Comparison of ENCODE assay signal across 1 cellular context in the genomic region with DNA sequence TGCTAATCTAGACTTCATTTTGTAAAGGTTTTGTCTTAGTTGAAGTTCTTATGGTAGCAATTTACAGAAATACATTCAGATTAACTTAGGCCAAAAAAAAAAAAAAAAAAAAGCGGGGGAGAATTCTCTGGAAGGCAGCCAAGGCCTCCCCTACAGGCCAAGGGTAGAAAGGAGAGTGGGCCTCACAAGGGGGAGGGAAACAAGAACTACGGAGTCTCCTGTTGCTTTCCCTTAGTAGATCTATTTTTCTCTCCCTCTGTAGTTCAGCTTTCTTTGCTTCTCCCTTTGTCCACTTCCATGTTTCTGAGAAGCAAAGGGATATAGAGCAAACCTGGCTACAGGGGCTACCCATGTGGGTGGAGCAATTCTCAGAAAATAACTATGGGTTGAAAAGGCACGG.
TF ChIP-seq lines count a peak whose summit lies in the region.

No MANE protein-coding gene starts in this region.

TF ChIP-seq in K562, 482 proteins besides CTCF, POLR2A, EP300 and RAD21 (continued from another document and continues in another):
- TF ChIP-seq, protein P1, sequence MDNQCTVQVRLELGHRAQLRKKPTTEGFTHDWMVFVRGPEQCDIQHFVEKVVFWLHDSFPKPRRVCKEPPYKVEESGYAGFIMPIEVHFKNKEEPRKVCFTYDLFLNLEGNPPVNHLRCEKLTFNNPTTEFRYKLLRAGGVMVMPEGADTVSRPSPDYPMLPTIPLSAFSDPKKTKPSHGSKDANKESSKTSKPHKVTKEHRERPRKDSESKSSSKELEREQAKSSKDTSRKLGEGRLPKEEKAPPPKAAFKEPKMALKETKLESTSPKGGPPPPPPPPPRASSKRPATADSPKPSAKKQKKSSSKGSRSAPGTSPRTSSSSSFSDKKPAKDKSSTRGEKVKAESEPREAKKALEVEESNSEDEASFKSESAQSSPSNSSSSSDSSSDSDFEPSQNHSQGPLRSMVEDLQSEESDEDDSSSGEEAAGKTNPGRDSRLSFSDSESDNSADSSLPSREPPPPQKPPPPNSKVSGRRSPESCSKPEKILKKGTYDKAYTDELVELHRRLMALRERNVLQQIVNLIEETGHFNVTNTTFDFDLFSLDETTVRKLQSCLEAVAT (IDR thresholded peaks at IDR 0.05): no peak
- TF ChIP-seq, protein P2, sequence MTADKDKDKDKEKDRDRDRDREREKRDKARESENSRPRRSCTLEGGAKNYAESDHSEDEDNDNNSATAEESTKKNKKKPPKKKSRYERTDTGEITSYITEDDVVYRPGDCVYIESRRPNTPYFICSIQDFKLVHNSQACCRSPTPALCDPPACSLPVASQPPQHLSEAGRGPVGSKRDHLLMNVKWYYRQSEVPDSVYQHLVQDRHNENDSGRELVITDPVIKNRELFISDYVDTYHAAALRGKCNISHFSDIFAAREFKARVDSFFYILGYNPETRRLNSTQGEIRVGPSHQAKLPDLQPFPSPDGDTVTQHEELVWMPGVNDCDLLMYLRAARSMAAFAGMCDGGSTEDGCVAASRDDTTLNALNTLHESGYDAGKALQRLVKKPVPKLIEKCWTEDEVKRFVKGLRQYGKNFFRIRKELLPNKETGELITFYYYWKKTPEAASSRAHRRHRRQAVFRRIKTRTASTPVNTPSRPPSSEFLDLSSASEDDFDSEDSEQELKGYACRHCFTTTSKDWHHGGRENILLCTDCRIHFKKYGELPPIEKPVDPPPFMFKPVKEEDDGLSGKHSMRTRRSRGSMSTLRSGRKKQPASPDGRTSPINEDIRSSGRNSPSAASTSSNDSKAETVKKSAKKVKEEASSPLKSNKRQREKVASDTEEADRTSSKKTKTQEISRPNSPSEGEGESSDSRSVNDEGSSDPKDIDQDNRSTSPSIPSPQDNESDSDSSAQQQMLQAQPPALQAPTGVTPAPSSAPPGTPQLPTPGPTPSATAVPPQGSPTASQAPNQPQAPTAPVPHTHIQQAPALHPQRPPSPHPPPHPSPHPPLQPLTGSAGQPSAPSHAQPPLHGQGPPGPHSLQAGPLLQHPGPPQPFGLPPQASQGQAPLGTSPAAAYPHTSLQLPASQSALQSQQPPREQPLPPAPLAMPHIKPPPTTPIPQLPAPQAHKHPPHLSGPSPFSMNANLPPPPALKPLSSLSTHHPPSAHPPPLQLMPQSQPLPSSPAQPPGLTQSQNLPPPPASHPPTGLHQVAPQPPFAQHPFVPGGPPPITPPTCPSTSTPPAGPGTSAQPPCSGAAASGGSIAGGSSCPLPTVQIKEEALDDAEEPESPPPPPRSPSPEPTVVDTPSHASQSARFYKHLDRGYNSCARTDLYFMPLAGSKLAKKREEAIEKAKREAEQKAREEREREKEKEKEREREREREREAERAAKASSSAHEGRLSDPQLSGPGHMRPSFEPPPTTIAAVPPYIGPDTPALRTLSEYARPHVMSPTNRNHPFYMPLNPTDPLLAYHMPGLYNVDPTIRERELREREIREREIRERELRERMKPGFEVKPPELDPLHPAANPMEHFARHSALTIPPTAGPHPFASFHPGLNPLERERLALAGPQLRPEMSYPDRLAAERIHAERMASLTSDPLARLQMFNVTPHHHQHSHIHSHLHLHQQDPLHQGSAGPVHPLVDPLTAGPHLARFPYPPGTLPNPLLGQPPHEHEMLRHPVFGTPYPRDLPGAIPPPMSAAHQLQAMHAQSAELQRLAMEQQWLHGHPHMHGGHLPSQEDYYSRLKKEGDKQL (CRISPR knock-in tag; IDR thresholded peaks at IDR 0.05; ENCODE audit: borderline replicate concordance): no peak
- TF ChIP-seq, protein P3, sequence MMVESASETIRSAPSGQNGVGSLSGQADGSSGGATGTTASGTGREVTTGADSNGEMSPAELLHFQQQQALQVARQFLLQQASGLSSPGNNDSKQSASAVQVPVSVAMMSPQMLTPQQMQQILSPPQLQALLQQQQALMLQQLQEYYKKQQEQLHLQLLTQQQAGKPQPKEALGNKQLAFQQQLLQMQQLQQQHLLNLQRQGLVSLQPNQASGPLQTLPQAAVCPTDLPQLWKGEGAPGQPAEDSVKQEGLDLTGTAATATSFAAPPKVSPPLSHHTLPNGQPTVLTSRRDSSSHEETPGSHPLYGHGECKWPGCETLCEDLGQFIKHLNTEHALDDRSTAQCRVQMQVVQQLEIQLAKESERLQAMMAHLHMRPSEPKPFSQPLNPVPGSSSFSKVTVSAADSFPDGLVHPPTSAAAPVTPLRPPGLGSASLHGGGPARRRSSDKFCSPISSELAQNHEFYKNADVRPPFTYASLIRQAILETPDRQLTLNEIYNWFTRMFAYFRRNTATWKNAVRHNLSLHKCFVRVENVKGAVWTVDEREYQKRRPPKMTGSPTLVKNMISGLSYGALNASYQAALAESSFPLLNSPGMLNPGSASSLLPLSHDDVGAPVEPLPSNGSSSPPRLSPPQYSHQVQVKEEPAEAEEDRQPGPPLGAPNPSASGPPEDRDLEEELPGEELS (CRISPR knock-in tag; IDR thresholded peaks at IDR 0.05; ENCODE audit: borderline replicate concordance): no peak
- TF ChIP-seq ZBED1 (IDR thresholded peaks at IDR 0.05) (no peak), ZBTB7A (IDR thresholded peaks at IDR 0.05; ENCODE audit: borderline replicate concordance, control insufficient read depth, low read depth, low read length) (peak; percentile 61), CCNT2 (IDR thresholded peaks at IDR 0.05; ENCODE audit: borderline replicate concordance, extremely low read depth, insufficient read length, low read depth, low read length) (no peak), ZC3H4 (CRISPR knock-in tag; IDR thresholded peaks at IDR 0.05; ENCODE audit: borderline replicate concordance) (no peak), SIRT6 (IDR thresholded peaks at IDR 0.05; ENCODE audit: low read depth, low read length) (no peak), NCOA2 (IDR thresholded peaks at IDR 0.05; ENCODE audit: partially characterized antibody in 2 of 2) (no peak), ZNF24 (IDR thresholded peaks at IDR 0.05) (no peak), NR4A1 (CRISPR knock-in tag; IDR thresholded peaks at IDR 0.05) (no peak), NR4A1 (tag; IDR thresholded peaks at IDR 0.05) (no peak), HDAC1 (IDR thresholded peaks at IDR 0.05) (no peak), ZNF121 (CRISPR knock-in tag; conservative IDR thresholded peaks at IDR 0.05) (no peak), FOXA3 (CRISPR knock-in tag; conservative IDR thresholded peaks at IDR 0.05 in 1 of 2, IDR thresholded peaks at IDR 0.05 in 1 of 2) (no peak)
- TF ChIP-seq, protein P4, sequence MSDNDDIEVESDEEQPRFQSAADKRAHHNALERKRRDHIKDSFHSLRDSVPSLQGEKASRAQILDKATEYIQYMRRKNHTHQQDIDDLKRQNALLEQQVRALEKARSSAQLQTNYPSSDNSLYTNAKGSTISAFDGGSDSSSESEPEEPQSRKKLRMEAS (CRISPR knock-in tag; IDR thresholded peaks at IDR 0.05): no peak
- TF ChIP-seq, protein P5, sequence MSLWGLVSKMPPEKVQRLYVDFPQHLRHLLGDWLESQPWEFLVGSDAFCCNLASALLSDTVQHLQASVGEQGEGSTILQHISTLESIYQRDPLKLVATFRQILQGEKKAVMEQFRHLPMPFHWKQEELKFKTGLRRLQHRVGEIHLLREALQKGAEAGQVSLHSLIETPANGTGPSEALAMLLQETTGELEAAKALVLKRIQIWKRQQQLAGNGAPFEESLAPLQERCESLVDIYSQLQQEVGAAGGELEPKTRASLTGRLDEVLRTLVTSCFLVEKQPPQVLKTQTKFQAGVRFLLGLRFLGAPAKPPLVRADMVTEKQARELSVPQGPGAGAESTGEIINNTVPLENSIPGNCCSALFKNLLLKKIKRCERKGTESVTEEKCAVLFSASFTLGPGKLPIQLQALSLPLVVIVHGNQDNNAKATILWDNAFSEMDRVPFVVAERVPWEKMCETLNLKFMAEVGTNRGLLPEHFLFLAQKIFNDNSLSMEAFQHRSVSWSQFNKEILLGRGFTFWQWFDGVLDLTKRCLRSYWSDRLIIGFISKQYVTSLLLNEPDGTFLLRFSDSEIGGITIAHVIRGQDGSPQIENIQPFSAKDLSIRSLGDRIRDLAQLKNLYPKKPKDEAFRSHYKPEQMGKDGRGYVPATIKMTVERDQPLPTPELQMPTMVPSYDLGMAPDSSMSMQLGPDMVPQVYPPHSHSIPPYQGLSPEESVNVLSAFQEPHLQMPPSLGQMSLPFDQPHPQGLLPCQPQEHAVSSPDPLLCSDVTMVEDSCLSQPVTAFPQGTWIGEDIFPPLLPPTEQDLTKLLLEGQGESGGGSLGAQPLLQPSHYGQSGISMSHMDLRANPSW (CRISPR knock-in tag; IDR thresholded peaks at IDR 0.05): no peak
- TF ChIP-seq, protein P6, sequence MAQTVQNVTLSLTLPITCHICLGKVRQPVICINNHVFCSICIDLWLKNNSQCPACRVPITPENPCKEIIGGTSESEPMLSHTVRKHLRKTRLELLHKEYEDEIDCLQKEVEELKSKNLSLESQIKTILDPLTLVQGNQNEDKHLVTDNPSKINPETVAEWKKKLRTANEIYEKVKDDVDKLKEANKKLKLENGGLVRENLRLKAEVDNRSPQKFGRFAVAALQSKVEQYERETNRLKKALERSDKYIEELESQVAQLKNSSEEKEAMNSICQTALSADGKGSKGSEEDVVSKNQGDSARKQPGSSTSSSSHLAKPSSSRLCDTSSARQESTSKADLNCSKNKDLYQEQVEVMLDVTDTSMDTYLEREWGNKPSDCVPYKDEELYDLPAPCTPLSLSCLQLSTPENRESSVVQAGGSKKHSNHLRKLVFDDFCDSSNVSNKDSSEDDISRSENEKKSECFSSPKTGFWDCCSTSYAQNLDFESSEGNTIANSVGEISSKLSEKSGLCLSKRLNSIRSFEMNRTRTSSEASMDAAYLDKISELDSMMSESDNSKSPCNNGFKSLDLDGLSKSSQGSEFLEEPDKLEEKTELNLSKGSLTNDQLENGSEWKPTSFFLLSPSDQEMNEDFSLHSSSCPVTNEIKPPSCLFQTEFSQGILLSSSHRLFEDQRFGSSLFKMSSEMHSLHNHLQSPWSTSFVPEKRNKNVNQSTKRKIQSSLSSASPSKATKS (CRISPR knock-in tag; IDR thresholded peaks at IDR 0.05): no peak
- TF ChIP-seq, protein P7, sequence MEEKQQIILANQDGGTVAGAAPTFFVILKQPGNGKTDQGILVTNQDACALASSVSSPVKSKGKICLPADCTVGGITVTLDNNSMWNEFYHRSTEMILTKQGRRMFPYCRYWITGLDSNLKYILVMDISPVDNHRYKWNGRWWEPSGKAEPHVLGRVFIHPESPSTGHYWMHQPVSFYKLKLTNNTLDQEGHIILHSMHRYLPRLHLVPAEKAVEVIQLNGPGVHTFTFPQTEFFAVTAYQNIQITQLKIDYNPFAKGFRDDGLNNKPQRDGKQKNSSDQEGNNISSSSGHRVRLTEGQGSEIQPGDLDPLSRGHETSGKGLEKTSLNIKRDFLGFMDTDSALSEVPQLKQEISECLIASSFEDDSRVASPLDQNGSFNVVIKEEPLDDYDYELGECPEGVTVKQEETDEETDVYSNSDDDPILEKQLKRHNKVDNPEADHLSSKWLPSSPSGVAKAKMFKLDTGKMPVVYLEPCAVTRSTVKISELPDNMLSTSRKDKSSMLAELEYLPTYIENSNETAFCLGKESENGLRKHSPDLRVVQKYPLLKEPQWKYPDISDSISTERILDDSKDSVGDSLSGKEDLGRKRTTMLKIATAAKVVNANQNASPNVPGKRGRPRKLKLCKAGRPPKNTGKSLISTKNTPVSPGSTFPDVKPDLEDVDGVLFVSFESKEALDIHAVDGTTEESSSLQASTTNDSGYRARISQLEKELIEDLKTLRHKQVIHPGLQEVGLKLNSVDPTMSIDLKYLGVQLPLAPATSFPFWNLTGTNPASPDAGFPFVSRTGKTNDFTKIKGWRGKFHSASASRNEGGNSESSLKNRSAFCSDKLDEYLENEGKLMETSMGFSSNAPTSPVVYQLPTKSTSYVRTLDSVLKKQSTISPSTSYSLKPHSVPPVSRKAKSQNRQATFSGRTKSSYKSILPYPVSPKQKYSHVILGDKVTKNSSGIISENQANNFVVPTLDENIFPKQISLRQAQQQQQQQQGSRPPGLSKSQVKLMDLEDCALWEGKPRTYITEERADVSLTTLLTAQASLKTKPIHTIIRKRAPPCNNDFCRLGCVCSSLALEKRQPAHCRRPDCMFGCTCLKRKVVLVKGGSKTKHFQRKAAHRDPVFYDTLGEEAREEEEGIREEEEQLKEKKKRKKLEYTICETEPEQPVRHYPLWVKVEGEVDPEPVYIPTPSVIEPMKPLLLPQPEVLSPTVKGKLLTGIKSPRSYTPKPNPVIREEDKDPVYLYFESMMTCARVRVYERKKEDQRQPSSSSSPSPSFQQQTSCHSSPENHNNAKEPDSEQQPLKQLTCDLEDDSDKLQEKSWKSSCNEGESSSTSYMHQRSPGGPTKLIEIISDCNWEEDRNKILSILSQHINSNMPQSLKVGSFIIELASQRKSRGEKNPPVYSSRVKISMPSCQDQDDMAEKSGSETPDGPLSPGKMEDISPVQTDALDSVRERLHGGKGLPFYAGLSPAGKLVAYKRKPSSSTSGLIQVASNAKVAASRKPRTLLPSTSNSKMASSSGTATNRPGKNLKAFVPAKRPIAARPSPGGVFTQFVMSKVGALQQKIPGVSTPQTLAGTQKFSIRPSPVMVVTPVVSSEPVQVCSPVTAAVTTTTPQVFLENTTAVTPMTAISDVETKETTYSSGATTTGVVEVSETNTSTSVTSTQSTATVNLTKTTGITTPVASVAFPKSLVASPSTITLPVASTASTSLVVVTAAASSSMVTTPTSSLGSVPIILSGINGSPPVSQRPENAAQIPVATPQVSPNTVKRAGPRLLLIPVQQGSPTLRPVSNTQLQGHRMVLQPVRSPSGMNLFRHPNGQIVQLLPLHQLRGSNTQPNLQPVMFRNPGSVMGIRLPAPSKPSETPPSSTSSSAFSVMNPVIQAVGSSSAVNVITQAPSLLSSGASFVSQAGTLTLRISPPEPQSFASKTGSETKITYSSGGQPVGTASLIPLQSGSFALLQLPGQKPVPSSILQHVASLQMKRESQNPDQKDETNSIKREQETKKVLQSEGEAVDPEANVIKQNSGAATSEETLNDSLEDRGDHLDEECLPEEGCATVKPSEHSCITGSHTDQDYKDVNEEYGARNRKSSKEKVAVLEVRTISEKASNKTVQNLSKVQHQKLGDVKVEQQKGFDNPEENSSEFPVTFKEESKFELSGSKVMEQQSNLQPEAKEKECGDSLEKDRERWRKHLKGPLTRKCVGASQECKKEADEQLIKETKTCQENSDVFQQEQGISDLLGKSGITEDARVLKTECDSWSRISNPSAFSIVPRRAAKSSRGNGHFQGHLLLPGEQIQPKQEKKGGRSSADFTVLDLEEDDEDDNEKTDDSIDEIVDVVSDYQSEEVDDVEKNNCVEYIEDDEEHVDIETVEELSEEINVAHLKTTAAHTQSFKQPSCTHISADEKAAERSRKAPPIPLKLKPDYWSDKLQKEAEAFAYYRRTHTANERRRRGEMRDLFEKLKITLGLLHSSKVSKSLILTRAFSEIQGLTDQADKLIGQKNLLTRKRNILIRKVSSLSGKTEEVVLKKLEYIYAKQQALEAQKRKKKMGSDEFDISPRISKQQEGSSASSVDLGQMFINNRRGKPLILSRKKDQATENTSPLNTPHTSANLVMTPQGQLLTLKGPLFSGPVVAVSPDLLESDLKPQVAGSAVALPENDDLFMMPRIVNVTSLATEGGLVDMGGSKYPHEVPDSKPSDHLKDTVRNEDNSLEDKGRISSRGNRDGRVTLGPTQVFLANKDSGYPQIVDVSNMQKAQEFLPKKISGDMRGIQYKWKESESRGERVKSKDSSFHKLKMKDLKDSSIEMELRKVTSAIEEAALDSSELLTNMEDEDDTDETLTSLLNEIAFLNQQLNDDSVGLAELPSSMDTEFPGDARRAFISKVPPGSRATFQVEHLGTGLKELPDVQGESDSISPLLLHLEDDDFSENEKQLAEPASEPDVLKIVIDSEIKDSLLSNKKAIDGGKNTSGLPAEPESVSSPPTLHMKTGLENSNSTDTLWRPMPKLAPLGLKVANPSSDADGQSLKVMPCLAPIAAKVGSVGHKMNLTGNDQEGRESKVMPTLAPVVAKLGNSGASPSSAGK (IDR thresholded peaks at IDR 0.05): no peak
